1 cellular context compared by ENCODE assay signal in genomic region chr17:44362479-44362963, GRCh38.
TF ChIP-seq lines count a peak whose summit lies in the region.

No MANE protein-coding gene starts in this region.

TF ChIP-seq in GM12878, 131 proteins besides CTCF, POLR2A, EP300 and RAD21:
- TF ChIP-seq CEBPB (IDR thresholded peaks at IDR 0.05; ENCODE audit: borderline replicate concordance in 1 of 2, low read depth in 2 of 2, low read length in 2 of 2) (no peak), GABPA (IDR thresholded peaks at IDR 0.05; ENCODE audit: low read depth) (no peak), TCF7 (IDR thresholded peaks at IDR 0.05; ENCODE audit: borderline replicate concordance) (no peak), POLR2AphosphoS2 (IDR thresholded peaks at IDR 0.05; ENCODE audit: low read depth, low read length) (no peak), IKZF2 (IDR thresholded peaks at IDR 0.05) (no peak), NR2C1 (IDR thresholded peaks at IDR 0.05) (no peak), BACH1 (IDR thresholded peaks at IDR 0.05; ENCODE audit: borderline replicate concordance) (no peak), CEBPZ (IDR thresholded peaks at IDR 0.05; ENCODE audit: low read depth, low read length) (no peak), ELK1 (IDR thresholded peaks at IDR 0.05; ENCODE audit: low read depth, low read length) (no peak), TAF1 (IDR thresholded peaks at IDR 0.05; ENCODE audit: borderline replicate concordance, low read depth, low read length) (no peak), ZNF274 (IDR thresholded peaks at IDR 0.05; ENCODE audit: insufficient read depth, insufficient read length) (no peak)
